ENCODE assay signal across 18 cellular contexts in genomic region chr22:31228425-31228824, GRCh38. TPM values are rescaled to one million over a fixed set of nuclear protein-coding genes. Genes with fewer than 3 reads are reported as not detected.
A peak's percentile ranks its signal among the peaks of the same experiment; 100 is the strongest.
DNase-seq lines count a peak whose midpoint lies in the region; ATAC-seq and TF ChIP-seq lines count a peak whose summit lies in the region.
"Had no signal": no experiment of that assay in that cellular context is flagged by ENCODE, and none has a peak within 500 bp of the region (broad histone marks: within the 10 kb centered on the region; RNA-seq: fewer than 3 reads in every experiment).

No MANE protein-coding gene starts in this region.

- no peak overlapping the region for H2BK120ac ChIP-seq in neuronal stem cell (ENCODE audit: low read depth, low read length)

- H3K27ac ChIP-seq in left ventricle myocardium inferior (replicated peaks) (peak overlapping the region; percentile 80), right cardiac atrium (ENCODE audit: low read length) (no peak overlapping the region), body of pancreas (peak overlapping the region in 3 of 4 donors; percentile 62 to 85 (median 78)), upper lobe of left lung (peak overlapping the region; percentile 80 to 92 (median 87)), neuronal stem cell (replicated peaks; ENCODE audit: low read length) (no peak overlapping the region)
- H3K27ac ChIP-seq: GM23248, RWPE1 had no signal

- no peak overlapping the region for H2BK12ac ChIP-seq in neuronal stem cell (ENCODE audit: low read length)

- no peak overlapping the region for H2AK5ac ChIP-seq in neuronal stem cell (ENCODE audit: low read depth, low read length)

- H3K36me3 ChIP-seq in left ventricle myocardium inferior (peaks cover 14% of the 10 kb centered on the region), body of pancreas (replicated peaks in 1 of 2; ENCODE audit: insufficient read depth in 1 of 2, low read depth in 2 of 2) (no peaks in the 10 kb centered on the region), upper lobe of left lung (peaks cover 0 to 25% (median 9%) of the 10 kb centered on the region in 4 donors), neuronal stem cell (replicated peaks in 1 of 2; ENCODE audit: control insufficient read depth in 2 of 2, insufficient read depth in 2 of 2, low read length in 2 of 2) (peaks cover 3 to 55% of the 10 kb centered on the region in 2 donors)
- H3K36me3 ChIP-seq: adrenal gland, right atrium auricular region had no signal

- no peaks in the 10 kb centered on the region for H3K27me3 ChIP-seq in left ventricle myocardium inferior (ENCODE audit: low read depth)
- H3K27me3 ChIP-seq in right cardiac atrium (ENCODE audit: control insufficient read depth, insufficient read depth) = no peaks in the 10 kb centered on the region
- no peaks in the 10 kb centered on the region for H3K27me3 ChIP-seq in body of pancreas
- H3K27me3 ChIP-seq in upper lobe of left lung = no peaks in the 10 kb centered on the region
- no peaks in the 10 kb centered on the region for H3K27me3 ChIP-seq in neuronal stem cell (ENCODE audit: control insufficient read depth in 3 of 3, insufficient read depth in 3 of 3, low read depth in 1 of 3, low read length in 3 of 3)
- H3K27me3 ChIP-seq: adrenal gland, right atrium auricular region had no signal

- no peak overlapping the region for H4K91ac ChIP-seq in neuronal stem cell (ENCODE audit: low read depth, low read length, poor library complexity)

- H2BK15ac ChIP-seq in neuronal stem cell (ENCODE audit: low read length) = no peak overlapping the region

- no peaks in the 10 kb centered on the region for H3K27me3 Mint-ChIP-seq in naive thymus-derived CD8-positive, alpha-beta T cell
- no peaks in the 10 kb centered on the region for H3K27me3 Mint-ChIP-seq in stimulated activated naive B cell treated with anti-CD40 and anti-IgM and Interleukin-4, amounts not matched to agents 10 μg/mL and 1 μg/mL and 100 μg/mL, for 72 hours
- H3K27me3 Mint-ChIP-seq: activated CD8-positive, alpha-beta T cell treated with anti-CD3 and anti-CD28 coated beads for 36 hours had no signal

- intact Hi-C loops in left ventricle myocardium inferior (cut with micrococcal nuclease) (no loop called here), right cardiac atrium (cut with DNase I) (no loop called here), body of pancreas (cut with DNase I) (no loop called here)

- no peak overlapping the region for H4K8ac ChIP-seq in neuronal stem cell (ENCODE audit: low read depth, low read length)

- H2BK5ac ChIP-seq in neuronal stem cell (ENCODE audit: low read length) = no peak overlapping the region

- peaks cover 28 to 51% (median 41%) of the 10 kb centered on the region in 4 donors for H3K4me1 Mint-ChIP-seq in naive thymus-derived CD8-positive, alpha-beta T cell
- H3K4me1 Mint-ChIP-seq in stimulated activated naive B cell treated with anti-CD40 and anti-IgM and Interleukin-4, amounts not matched to agents 10 μg/mL and 1 μg/mL and 100 μg/mL, for 72 hours = peaks cover 17 to 31% of the 10 kb centered on the region in 2 donors

- ATAC-seq in right cardiac atrium (no peak), body of pancreas (no peak), upper lobe of left lung (ENCODE audit: low FRiP score in 2 of 2) (no peak), GM19452 (IDR thresholded peaks at IDR 0.05; ENCODE audit: unreplicated experiment) (no peak)
- no peak for ATAC-seq in naive thymus-derived CD8-positive, alpha-beta T cell
- ATAC-seq in stimulated activated naive B cell treated with anti-CD40 and anti-IgM and Interleukin-4, amounts not matched to agents 10 μg/mL and 1 μg/mL and 100 μg/mL, for 72 hours (replicated peaks) = no peak
- ATAC-seq: activated CD8-positive, alpha-beta T cell treated with anti-CD3 and anti-CD28 coated beads for 36 hours had no signal

- H3K4me3 ChIP-seq in left ventricle myocardium inferior (no peak overlapping the region), right cardiac atrium (ENCODE audit: low read length) (no peak overlapping the region), body of pancreas (no peak overlapping the region), upper lobe of left lung (no peak overlapping the region), neuronal stem cell (ENCODE audit: low read length in 2 of 2) (no peak overlapping the region)
- H3K4me3 ChIP-seq: adrenal gland, GM23248, right atrium auricular region had no signal

- no peak overlapping the region for H3K23ac ChIP-seq in neuronal stem cell (ENCODE audit: low read depth, low read length, poor library complexity)

- H3K14ac ChIP-seq in neuronal stem cell (ENCODE audit: low read length) = no peak overlapping the region

- H2AFZ ChIP-seq in neuronal stem cell (ENCODE audit: low read length) = no peak overlapping the region
- H2AFZ ChIP-seq: GM23248 had no signal

- H3K4me1 ChIP-seq in left ventricle myocardium inferior (peaks cover 71% of the 10 kb centered on the region), right cardiac atrium (ENCODE audit: control insufficient read depth, insufficient read depth, low read length) (peaks cover 21% of the 10 kb centered on the region), body of pancreas (peaks cover 58% of the 10 kb centered on the region), upper lobe of left lung (peaks cover 48 to 70% (median 69%) of the 10 kb centered on the region in 4 donors), neuronal stem cell (ENCODE audit: control insufficient read depth in 2 of 2, insufficient read depth in 1 of 2, low read depth in 1 of 2, low read length in 2 of 2) (peaks cover 11 to 21% of the 10 kb centered on the region in 2 donors)

- H3K9ac ChIP-seq in neuronal stem cell (ENCODE audit: low read depth, low read length, poor library complexity) = no peak overlapping the region
- H3K9ac ChIP-seq: GM23248 had no signal

- no peak for TF ChIP-seq POLR2A in body of pancreas (IDR thresholded peaks at IDR 0.05)
- no peak for TF ChIP-seq POLR2A in upper lobe of left lung (IDR thresholded peaks at IDR 0.05)

- peak overlapping the region in 6 of 10 donors; percentile 51 to 97 (median 94) for H3K27ac Mint-ChIP-seq in naive thymus-derived CD8-positive, alpha-beta T cell
- H3K27ac Mint-ChIP-seq in stimulated activated naive B cell treated with anti-CD40 and anti-IgM and Interleukin-4, amounts not matched to agents 10 μg/mL and 1 μg/mL and 100 μg/mL, for 72 hours = no peak overlapping the region

- H3K9me3 ChIP-seq in left ventricle myocardium inferior (replicated peaks) (no peaks in the 10 kb centered on the region), right cardiac atrium (ENCODE audit: control insufficient read depth, low read length) (no peaks in the 10 kb centered on the region), body of pancreas (no peaks in the 10 kb centered on the region), upper lobe of left lung (no peaks in the 10 kb centered on the region), neuronal stem cell (replicated peaks in 1 of 2; ENCODE audit: control insufficient read depth in 2 of 2, insufficient read depth in 1 of 2, low read depth in 1 of 2, low read length in 2 of 2) (no peaks in the 10 kb centered on the region)
- H3K9me3 ChIP-seq: adrenal gland, right atrium auricular region had no signal

- H3K4me2 ChIP-seq in neuronal stem cell (ENCODE audit: insufficient read depth, low read length, poor library complexity, severe bottlenecking) = no peak overlapping the region

- H3K79me1 ChIP-seq in neuronal stem cell (ENCODE audit: low read depth, low read length) = no peaks in the 10 kb centered on the region

- 96% methylated on average over 5 of the region's 5 CpGs for WGBS in right cardiac atrium
- WGBS in body of pancreas, 2 donors = 93 to 94% methylated on average over 5 of the region's 5 CpGs
- 92 to 98% methylated on average over 5 of the region's 5 CpGs for WGBS in upper lobe of left lung, 2 donors
- no CpG with 5 or more reads among the region's 5 CpGs for WGBS in neuronal stem cell (ENCODE audit: extremely low coverage in 2 of 2, insufficient read length in 2 of 2, insufficient replicate concordance in 1 of 2), 2 donors

- no peak for TF ChIP-seq EP300 in upper lobe of left lung (IDR thresholded peaks at IDR 0.05)

- peaks cover 0 to 18% (median 3%) of the 10 kb centered on the region in 3 donors for H3K36me3 Mint-ChIP-seq in naive thymus-derived CD8-positive, alpha-beta T cell
- peaks cover 3 to 12% of the 10 kb centered on the region in 2 donors for H3K36me3 Mint-ChIP-seq in stimulated activated naive B cell treated with anti-CD40 and anti-IgM and Interleukin-4, amounts not matched to agents 10 μg/mL and 1 μg/mL and 100 μg/mL, for 72 hours

- H3K9me3 Mint-ChIP-seq in naive thymus-derived CD8-positive, alpha-beta T cell = no peaks in the 10 kb centered on the region
- no peaks in the 10 kb centered on the region for H3K9me3 Mint-ChIP-seq in stimulated activated naive B cell treated with anti-CD40 and anti-IgM and Interleukin-4, amounts not matched to agents 10 μg/mL and 1 μg/mL and 100 μg/mL, for 72 hours
- H3K9me3 Mint-ChIP-seq: activated CD8-positive, alpha-beta T cell treated with anti-CD3 and anti-CD28 coated beads for 36 hours had no signal

- DNase-seq in left ventricle myocardium inferior = no peak
- DNase-seq in right cardiac atrium = no peak
- no peak for DNase-seq in body of pancreas
- DNase-seq in naive thymus-derived CD8-positive, alpha-beta T cell = no peak
- no peak for DNase-seq in upper lobe of left lung
- no peak for DNase-seq in stimulated activated naive B cell treated with anti-CD40 and anti-IgM and Interleukin-4, amounts not matched to agents 10 μg/mL and 1 μg/mL and 100 μg/mL, for 72 hours
- no peak for DNase-seq in neuronal stem cell (ENCODE audit: low spot score)
- DNase-seq: activated CD8-positive, alpha-beta T cell treated with anti-CD3 and anti-CD28 coated beads for 36 hours; adrenal gland; effector CD4-positive, alpha-beta T cell; GM23248; islet precursor cell; NCI-H1436 treated with DMSO at 0.1 percent for 48 hours; stimulated activated CD4-positive, alpha-beta T cell treated with anti-CD3 and anti-CD28 coated beads, Interleukin-1b, Interleukin-23, amount 100 ng/mL, for 48 hours; SW 1271 had no signal

- no peak overlapping the region for H3K18ac ChIP-seq in neuronal stem cell (ENCODE audit: low read length)

- no peak for TF ChIP-seq CTCF in left ventricle myocardium inferior (IDR thresholded peaks at IDR 0.05; ENCODE audit: borderline replicate concordance)
- no peak for TF ChIP-seq CTCF in body of pancreas (IDR thresholded peaks at IDR 0.05)
- no peak for TF ChIP-seq CTCF in upper lobe of left lung (IDR thresholded peaks at IDR 0.05)

- no peak overlapping the region for H3K4ac ChIP-seq in neuronal stem cell (ENCODE audit: low read length)

- no peak overlapping the region for H3K4me3 Mint-ChIP-seq in naive thymus-derived CD8-positive, alpha-beta T cell
- H3K4me3 Mint-ChIP-seq in stimulated activated naive B cell treated with anti-CD40 and anti-IgM and Interleukin-4, amounts not matched to agents 10 μg/mL and 1 μg/mL and 100 μg/mL, for 72 hours = no peak overlapping the region
- H3K4me3 Mint-ChIP-seq: activated CD8-positive, alpha-beta T cell treated with anti-CD3 and anti-CD28 coated beads for 36 hours had no signal

- POLR2A ChIA-PET in naive thymus-derived CD8-positive, alpha-beta T cell (lab: Charles Lee) = interaction anchor here (0.6 to 3.1 kb wide), 5 partner anchors 10 to 1681 kb away, joined by 3 to 30 read pairs (median 5); partner anchors contain the start of genes LIMK2 and SELENOM

RNA-seq across cellular contexts. Expression of gene LIMK2, which starts 16.3 kb away (rescaled TPM):
- total RNA-seq in left ventricle myocardium inferior (8.0 TPM), right cardiac atrium (10 to 100 TPM in 3 of 4 donors, 1 to 10 TPM in 1; 8.9 to 12.1 (median 11.1) TPM), body of pancreas (10 to 100 TPM; 27.5 to 79.8 TPM), upper lobe of left lung (100 to 1,000 TPM in 2 of 6 donors, 10 to 100 TPM in 4; 44.5 to 141 (median 75.8) TPM)
- 6.5 TPM for polyA plus RNA-seq in right cardiac atrium
- 10 to 100 TPM; 20.7 to 26.5 TPM for total RNA-seq in naive thymus-derived CD8-positive, alpha-beta T cell
- polyA plus RNA-seq in naive thymus-derived CD8-positive, alpha-beta T cell = 10 to 100 TPM in 2 of 3 donors, 1 to 10 TPM in 1; 7.4 to 21.0 (median 12.7) TPM
- 27.2 TPM for polyA plus RNA-seq in neuronal stem cell (2013, experiment 1 of 2)
- 24.6 TPM for polyA plus RNA-seq in neuronal stem cell (2013, experiment 2 of 2)

Comparison
In these comparisons a context has a peak if more than half of its experiments do, and no peak if none do; other contexts are left out.
1. H3K27ac ChIP-seq: peak in left ventricle myocardium inferior (single experiment), body of pancreas (3 of 4) and upper lobe of left lung (4 of 4); none in right cardiac atrium (single experiment) and neuronal stem cell (single experiment).